In the genomic region with DNA sequence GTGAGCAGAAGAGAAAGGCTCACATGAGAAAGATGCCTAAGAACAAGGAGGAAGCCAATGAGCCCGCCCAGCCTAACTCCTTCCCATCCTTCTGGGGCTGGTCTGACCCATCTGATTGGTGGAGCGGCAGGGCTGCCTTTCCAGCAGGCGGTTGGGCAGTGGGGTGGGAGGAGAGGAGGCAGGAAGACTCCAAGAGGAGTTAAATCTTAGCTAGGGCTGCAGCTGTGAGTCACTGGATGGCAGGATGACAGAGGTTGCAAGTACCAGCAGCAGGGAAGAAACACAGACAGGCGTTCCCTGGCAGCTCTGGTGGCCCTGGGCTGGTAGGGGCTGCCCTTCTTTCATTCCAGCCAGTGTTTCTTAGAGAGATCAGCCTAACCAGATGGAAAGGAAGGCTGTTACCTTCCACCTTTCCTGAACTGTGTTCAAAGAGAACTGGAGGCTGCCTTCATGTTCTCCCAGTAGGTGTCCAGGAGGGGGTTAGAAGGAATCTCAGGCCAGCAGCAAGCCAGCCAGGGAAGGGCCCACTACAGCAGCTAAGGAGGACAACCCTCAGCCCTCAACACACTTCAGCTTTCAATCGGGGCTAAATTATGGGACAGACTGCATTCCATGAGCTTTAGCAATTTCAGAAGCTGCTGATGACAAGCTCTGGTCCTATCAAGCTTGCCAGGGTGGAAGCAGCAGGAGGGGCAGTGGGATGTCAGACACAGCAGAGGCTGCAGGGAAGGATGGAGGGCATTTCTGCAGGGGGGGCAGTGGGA, we compare ENCODE assay signal across 8 cellular contexts. TPM values are rescaled to one million over a fixed set of nuclear protein-coding genes. Genes with fewer than 3 reads are reported as not detected.
A peak's percentile ranks its signal among the peaks of the same experiment; 100 is the strongest.
DNase-seq lines count a peak whose midpoint lies in the region; ATAC-seq lines count a peak whose summit lies in the region.

No MANE protein-coding gene starts in this region.

- ATAC-seq in HG02798 (IDR thresholded peaks at IDR 0.05; ENCODE audit: poor library complexity, unreplicated experiment) (no peak), HG03571 (IDR thresholded peaks at IDR 0.05; ENCODE audit: unreplicated experiment) (no peak), HG03097 (IDR thresholded peaks at IDR 0.05; ENCODE audit: low FRiP score, unreplicated experiment) (no peak)

- peak overlapping the region; percentile 92 for H3K27ac Mint-ChIP-seq in activated T-helper 1 cell treated with anti-CD3 and anti-CD28 coated beads, Interleukin-12 subunit alpha, Interleukin-12 subunit beta, Interleukin-2, Interleukin-4 antibody, amounts not matched to agents 30 ng/mL and 10 ng/mL and 1 ng/mL, durations not matched to agents 14 hours and 24 hours and 36 hours

- H3K27me3 Mint-ChIP-seq in activated T-helper 1 cell treated with anti-CD3 and anti-CD28 coated beads, Interleukin-12 subunit alpha, Interleukin-12 subunit beta, Interleukin-2, Interleukin-4 antibody, amounts not matched to agents 30 ng/mL and 10 ng/mL and 1 ng/mL, durations not matched to agents 14 hours and 24 hours and 36 hours (ENCODE audit: insufficient read depth) = no peaks in the 10 kb centered on the region

- peaks cover 94% of the 10 kb centered on the region for H3K4me1 Mint-ChIP-seq in activated T-helper 1 cell treated with anti-CD3 and anti-CD28 coated beads, Interleukin-12 subunit alpha, Interleukin-12 subunit beta, Interleukin-2, Interleukin-4 antibody, amounts not matched to agents 30 ng/mL and 10 ng/mL and 1 ng/mL, durations not matched to agents 14 hours and 24 hours and 36 hours (ENCODE audit: low read depth)

- peaks cover 34% of the 10 kb centered on the region for H3K36me3 Mint-ChIP-seq in activated T-helper 1 cell treated with anti-CD3 and anti-CD28 coated beads, Interleukin-12 subunit alpha, Interleukin-12 subunit beta, Interleukin-2, Interleukin-4 antibody, amounts not matched to agents 30 ng/mL and 10 ng/mL and 1 ng/mL, durations not matched to agents 14 hours and 24 hours and 36 hours (ENCODE audit: low read depth)

- peak overlapping the region; percentile 60 for H3K4me3 Mint-ChIP-seq in activated T-helper 1 cell treated with anti-CD3 and anti-CD28 coated beads, Interleukin-12 subunit alpha, Interleukin-12 subunit beta, Interleukin-2, Interleukin-4 antibody, amounts not matched to agents 30 ng/mL and 10 ng/mL and 1 ng/mL, durations not matched to agents 14 hours and 24 hours and 36 hours

- H3K9me3 Mint-ChIP-seq in activated T-helper 1 cell treated with anti-CD3 and anti-CD28 coated beads, Interleukin-12 subunit alpha, Interleukin-12 subunit beta, Interleukin-2, Interleukin-4 antibody, amounts not matched to agents 30 ng/mL and 10 ng/mL and 1 ng/mL, durations not matched to agents 14 hours and 24 hours and 36 hours = no peaks in the 10 kb centered on the region

- intact Hi-C loops in activated T-helper 1 cell treated with anti-CD3 and anti-CD28 coated beads, Interleukin-12 subunit alpha, Interleukin-12 subunit beta, Interleukin-2, Interleukin-4 antibody, amounts not matched to agents 30 ng/mL and 10 ng/mL and 1 ng/mL, durations not matched to agents 14 hours and 24 hours and 36 hours (cut with micrococcal nuclease) = no loop called here

- peak; percentile 92 for DNase-seq in AG20443 (ENCODE audit: low spot score)
- DNase-seq in HT1080 (ENCODE audit: low read depth) = peak; percentile 99
- DNase-seq in activated T-helper 1 cell treated with anti-CD3 and anti-CD28 coated beads, Interleukin-12 subunit alpha, Interleukin-12 subunit beta, Interleukin-2, Interleukin-4 antibody, amounts not matched to agents 30 ng/mL and 10 ng/mL and 1 ng/mL, durations not matched to agents 14 hours and 24 hours and 36 hours (ENCODE audit: low spot score) = no peak
- peak; percentile 93 for DNase-seq in foreskin melanocyte
- peak in 42 of 56 donors; percentile 9 to 75 (median 47) for DNase-seq in nucleus accumbens (lab: John Stamatoyannopoulos, UW)

RNA-seq across cellular contexts. Expression of gene CHSY1, which starts 50.3 kb away (rescaled TPM):
- 22.6 and 26.1 TPM in 2 replicates for total RNA-seq in HT1080 (2014; rRNA removed; shearing (Covaris generic))
- polyA plus RNA-seq in HT1080 (2015; cell fraction: cytosol; rRNA removed) = 37.4 and 43.9 TPM in 2 replicates
- 28.2 and 28.5 TPM in 2 replicates for polyA plus RNA-seq in HT1080 (2015; cell fraction: nucleus; rRNA removed)
- total RNA-seq in activated T-helper 1 cell treated with anti-CD3 and anti-CD28 coated beads, Interleukin-12 subunit alpha, Interleukin-12 subunit beta, Interleukin-2, Interleukin-4 antibody, amounts not matched to agents 30 ng/mL and 10 ng/mL and 1 ng/mL, durations not matched to agents 14 hours and 24 hours and 36 hours = 76.3 and 78.0 TPM in 2 replicates
